ENCODE assay signal across 13 cellular contexts in genomic region chr22:47333625-47334024, GRCh38.
A peak's percentile ranks its signal among the peaks of the same experiment; 100 is the strongest.
DNase-seq lines count a peak whose midpoint lies in the region; FAIRE-seq and TF ChIP-seq lines count a peak whose summit lies in the region.
"Had no signal": no experiment of that assay in that cellular context is flagged by ENCODE, and none has a peak within 500 bp of the region (broad histone marks: within the 10 kb centered on the region; RNA-seq: fewer than 3 reads in every experiment).

No MANE protein-coding gene starts in this region.

- H3K4me3 ChIP-seq in bronchial epithelial cell (ENCODE audit: low read depth, low read length) = no peak overlapping the region
- H3K4me3 ChIP-seq: thyroid gland had no signal

- no peaks in the 10 kb centered on the region for H3K36me3 ChIP-seq in bronchial epithelial cell (ENCODE audit: control insufficient read depth, insufficient read depth, low read length)
- H3K36me3 ChIP-seq: thyroid gland had no signal

- no peak for TF ChIP-seq CTCF in bronchial epithelial cell (IDR thresholded peaks at IDR 0.05; ENCODE audit: insufficient read depth, low read length, severe bottlenecking)

- DNase-seq in NCI-H1436 (lab: John Stamatoyannopoulos, UW) = peak; percentile 1
- DNase-seq in NCI-H1436 treated with DMSO at 0.1 percent for 48 hours (lab: John Stamatoyannopoulos, UW) = no peak
- DNase-seq in NCI-H446 (lab: John Stamatoyannopoulos, UW) = peak; percentile 44 to 84
- DNase-seq in bronchial epithelial cell (ENCODE audit: low read depth) = peak; percentile 65
- DNase-seq in renal cortical epithelial cell (ENCODE audit: low read depth) = peak; percentile 28
- no peak for DNase-seq in stimulated activated CD4-positive, alpha-beta T cell treated with anti-CD3 and anti-CD28 coated beads, Interleukin-4, amount 100 ng/mL, for 4 hours
- DNase-seq in stimulated activated CD4-positive, alpha-beta T cell treated with anti-CD3 and anti-CD28 coated beads, Interleukin-1b, Interleukin-23, amount 100 ng/mL, for 48 hours = no peak
- no peak for DNase-seq in NCI-H2107 treated with DMSO at 0.1 percent for 48 hours (lab: John Stamatoyannopoulos, UW; ENCODE audit: unreplicated experiment)
- DNase-seq: activated T-cell treated with anti-CD3 and anti-CD28 coated beads for 4 hours; stimulated activated CD4-positive, alpha-beta T cell treated with anti-CD3 and anti-CD28 coated beads, Interleukin-4, amount 100 ng/mL, for 24 hours; thyroid gland had no signal

- no peaks in the 10 kb centered on the region for H3K27me3 ChIP-seq in bronchial epithelial cell (ENCODE audit: control insufficient read depth, insufficient read depth, low read length)
- H3K27me3 ChIP-seq: thyroid gland had no signal

- peak; percentile 28 for FAIRE-seq in bronchial epithelial cell (lab: Jason Lieb, UNC)
- FAIRE-seq: A204.1, colon had no signal

Comparison
In these comparisons a context has a peak if more than half of its experiments do, and no peak if none do; other contexts are left out.
1. DNase-seq: peak in NCI-H1436 (single experiment), NCI-H446 (2 of 2), bronchial epithelial cell (single experiment) and renal cortical epithelial cell (single experiment); none in NCI-H1436 treated with DMSO at 0.1 percent for 48 hours (single experiment), stimulated activated CD4-positive, alpha-beta T cell treated with anti-CD3 and anti-CD28 coated beads, Interleukin-4, amount 100 ng/mL, for 4 hours (0 of 2), stimulated activated CD4-positive, alpha-beta T cell treated with anti-CD3 and anti-CD28 coated beads, Interleukin-1b, Interleukin-23, amount 100 ng/mL, for 48 hours (single experiment) and NCI-H2107 treated with DMSO at 0.1 percent for 48 hours (single experiment).